In genomic region chr11:22859756-22860155, GRCh38 we compare ENCODE assay signal across 28 cellular contexts. TPM values are rescaled to one million over a fixed set of nuclear protein-coding genes. Genes with fewer than 3 reads are reported as not detected.
"Had no signal": no experiment of that assay in that cellular context is flagged by ENCODE, and none has a peak within 500 bp of the region (broad histone marks: within the 10 kb centered on the region; RNA-seq: fewer than 3 reads in every experiment).

No MANE protein-coding gene starts in this region.

- H3K4me2 ChIP-seq: KMS-11, PC-9 had no signal

- H3K27ac ChIP-seq: HL-60, KMS-11, PC-9, Peyer's patch, SJCRH30 had no signal

- H3K4me3 ChIP-seq: PC-9, Peyer's patch, SJCRH30 had no signal

- H3K27me3 ChIP-seq: Peyer's patch, SJCRH30 had no signal

- H3K9ac ChIP-seq: KMS-11 had no signal

- H2AFZ ChIP-seq: PC-9 had no signal

- H3K36me3 ChIP-seq: Peyer's patch, SJCRH30 had no signal

- DNase-seq: Kasumi-1, MM.1S, NCI-H1092, NCI-H1436, NCI-H187, NCI-H2029, NCI-H2081 treated with DMSO at 0.1 percent for 48 hours, NCI-H2171, NCI-H226, NCI-H446, NCI-H510A, NCI-H524 treated with DMSO at 0.1 percent for 48 hours, NCI-H69, NCI-H774, PC-9, Peyer's patch, SHP77 treated with DMSO at 0.1 percent for 48 hours, SJCRH30, T-helper 1 cell, T-helper 2 cell had no signal

- H3K9me3 ChIP-seq: Peyer's patch, SJCRH30 had no signal

- ATAC-seq: Right ventricle myocardium inferior, SK-N-SH treated with all-trans-retinoic acid at 6 μM for 48 hours had no signal

- H3K4me1 ChIP-seq: Peyer's patch, SJCRH30 had no signal

- FAIRE-seq: HTR-8/SVneo had no signal

RNA-seq across cellular contexts. Expression of gene CCDC179, which starts 0.5 kb away (rescaled TPM):
- total RNA-seq: M059J, OCI-LY7, PC-9, Peyer's patch, Right ventricle myocardium inferior, RPMI7951, SJCRH30 had no signal

RNA-seq across cellular contexts. Expression of gene SVIP, which starts 30.2 kb away (rescaled TPM):
- total RNA-seq: OCI-LY7 had no signal
